In the genomic region with DNA sequence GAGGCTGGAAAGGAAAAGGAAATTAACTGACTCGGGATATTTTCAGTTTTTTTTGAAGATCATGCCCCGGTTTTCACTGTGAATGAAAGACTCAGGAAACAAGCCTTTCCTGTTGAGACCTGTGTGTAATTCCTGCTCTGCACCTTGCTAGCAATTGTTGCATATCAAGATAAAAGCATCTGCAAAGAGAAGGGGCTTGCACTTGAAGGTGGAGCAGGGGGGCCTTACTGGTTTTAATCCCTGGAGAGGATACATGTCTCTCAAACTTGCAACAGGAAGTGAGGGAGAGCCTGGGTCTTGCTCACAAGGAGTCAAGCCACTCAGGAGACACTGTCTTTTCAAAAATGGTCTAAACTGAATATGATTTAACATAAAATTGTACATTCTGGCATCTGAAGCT, we compare ENCODE assay signal across 1 cellular context.
TF ChIP-seq lines count a peak whose summit lies in the region.

No MANE protein-coding gene starts in this region.

TF ChIP-seq in GM23338, 12 proteins besides CTCF, POLR2A, EP300 and RAD21 (continued from another document):
- TF ChIP-seq EZH2phosphoT487 (IDR thresholded peaks at IDR 0.05; ENCODE audit: unreplicated experiment): no peak
- no peak for TF ChIP-seq EZH2 (IDR thresholded peaks at IDR 0.05; ENCODE audit: low read depth, unreplicated experiment)
- TF ChIP-seq, protein P1, sequence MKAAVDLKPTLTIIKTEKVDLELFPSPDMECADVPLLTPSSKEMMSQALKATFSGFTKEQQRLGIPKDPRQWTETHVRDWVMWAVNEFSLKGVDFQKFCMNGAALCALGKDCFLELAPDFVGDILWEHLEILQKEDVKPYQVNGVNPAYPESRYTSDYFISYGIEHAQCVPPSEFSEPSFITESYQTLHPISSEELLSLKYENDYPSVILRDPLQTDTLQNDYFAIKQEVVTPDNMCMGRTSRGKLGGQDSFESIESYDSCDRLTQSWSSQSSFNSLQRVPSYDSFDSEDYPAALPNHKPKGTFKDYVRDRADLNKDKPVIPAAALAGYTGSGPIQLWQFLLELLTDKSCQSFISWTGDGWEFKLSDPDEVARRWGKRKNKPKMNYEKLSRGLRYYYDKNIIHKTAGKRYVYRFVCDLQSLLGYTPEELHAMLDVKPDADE (IDR thresholded peaks at IDR 0.05): no peak
- TF ChIP-seq NANOG (IDR thresholded peaks at IDR 0.05; ENCODE audit: borderline replicate concordance): no peak
- no peak for TF ChIP-seq JUNB (IDR thresholded peaks at IDR 0.05; ENCODE audit: unreplicated experiment)
- no peak for TF ChIP-seq ZNF462 (CRISPR knock-in tag; IDR thresholded peaks at IDR 0.05)
- TF ChIP-seq POLR2AphosphoS5 (IDR thresholded peaks at IDR 0.05; ENCODE audit: low read depth): no peak
- TF ChIP-seq ZNF331 (CRISPR knock-in tag; IDR thresholded peaks at IDR 0.05; ENCODE audit: low read depth): no peak
- TF ChIP-seq ZNF114 (CRISPR knock-in tag; IDR thresholded peaks at IDR 0.05): no peak
